ENCODE assay signal across 16 cellular contexts in the genomic region with DNA sequence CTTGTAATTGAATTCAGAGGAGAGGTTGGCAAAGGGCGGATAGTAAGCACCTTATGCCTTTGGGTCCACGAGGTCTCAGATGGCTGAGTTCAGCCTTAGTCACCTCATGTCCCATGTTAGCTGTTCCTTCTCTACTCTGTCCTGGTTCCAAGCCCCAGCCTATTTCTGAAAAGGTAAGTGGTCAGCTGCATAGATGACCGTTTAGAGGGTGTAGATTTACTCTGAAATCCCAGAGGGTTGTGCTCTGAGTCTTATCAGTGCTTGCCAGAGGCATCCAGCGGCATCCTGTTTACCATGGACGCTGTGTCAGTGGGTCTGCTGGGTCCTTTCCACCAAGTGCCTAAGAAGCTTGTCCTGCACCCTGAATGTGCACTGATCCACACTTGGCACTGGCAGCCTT. TPM values are rescaled to one million over a fixed set of nuclear protein-coding genes. Genes with fewer than 3 reads are reported as not detected.
DNase-seq lines count a peak whose midpoint lies in the region; ATAC-seq, FAIRE-seq and TF ChIP-seq lines count a peak whose summit lies in the region.
"Had no signal": no experiment of that assay in that cellular context is flagged by ENCODE, and none has a peak within 500 bp of the region (broad histone marks: within the 10 kb centered on the region; RNA-seq: fewer than 3 reads in every experiment).

No MANE protein-coding gene starts in this region.

- H3K4ac ChIP-seq in H9 (ENCODE audit: low read depth, low read length) (no peak overlapping the region), neuronal stem cell (ENCODE audit: low read length) (no peak overlapping the region)

- TF ChIP-seq RAD21 in HepG2 (CRISPR knock-in tag; IDR thresholded peaks at IDR 0.05) = no peak

- H3K4me3 Mint-ChIP-seq in CD4-positive, alpha-beta memory T cell = peak overlapping the region; percentile 25 to 92 (median 69)
- H3K4me3 Mint-ChIP-seq in H9 (peak overlapping the region; percentile 39 to 85; a peak in 4 of 5 replicates), naive B cell (peak overlapping the region in 7 of 8 donors; percentile 35 to 95 (median 71))
- H3K4me3 Mint-ChIP-seq in activated naive CD8-positive, alpha-beta T cell = peak overlapping the region; percentile 66

- H3K9ac ChIP-seq in H9 (ENCODE audit: extremely low read depth, insufficient read length, low read length) (no peak overlapping the region), HepG2 (ENCODE audit: insufficient read depth, low read depth, low read length) (no peak overlapping the region; the same call in 1 of the 2 replicates), neuronal stem cell (ENCODE audit: low read depth, low read length, poor library complexity) (no peak overlapping the region)

- WGBS in H9 (ENCODE audit: extremely low coverage, insufficient read length, low lambda C conversion rate) = no CpG with 5 or more reads among the region's 5 CpGs
- WGBS in HepG2 (ENCODE audit: low lambda C conversion rate) = 78% methylated on average over 5 of the region's 5 CpGs
- no CpG with 5 or more reads among the region's 5 CpGs for WGBS in neuronal stem cell (ENCODE audit: extremely low coverage in 2 of 2, insufficient read length in 2 of 2, insufficient replicate concordance in 1 of 2), 2 donors

- TF ChIP-seq POLR2A in HepG2 (IDR thresholded peaks at IDR 0.05; ENCODE audit: insufficient read depth in 1 of 2, low read depth in 2 of 2, low read length in 2 of 2) = no peak

- no peaks in the 10 kb centered on the region for H3K79me2 ChIP-seq in H9 (ENCODE audit: insufficient read depth, low read length)
- peaks cover 8% of the 10 kb centered on the region for H3K79me2 ChIP-seq in HepG2 (ENCODE audit: insufficient read depth, low read length)

- TF ChIP-seq CTCF in H9 (conservative IDR thresholded peaks at IDR 0.05) (no peak), HepG2 (CRISPR knock-in tag; IDR thresholded peaks at IDR 0.05) (no peak)

- no peak overlapping the region for H3K4me2 ChIP-seq in H9 (ENCODE audit: insufficient read depth, insufficient read length, low read length)
- H3K4me2 ChIP-seq in HepG2 (ENCODE audit: low read depth, low read length) = no peak overlapping the region
- no peak overlapping the region for H3K4me2 ChIP-seq in neuronal stem cell (ENCODE audit: insufficient read depth, low read length, poor library complexity, severe bottlenecking)

- BruUV-seq in HepG2 (replicated peaks; lab: Mats Ljungman, UMichigan) = no TSS peak

- no peak for FAIRE-seq in HepG2 (lab: Jason Lieb, UNC)

- H4K5ac ChIP-seq in H9 (ENCODE audit: insufficient read length, low read depth, low read length) = no peak overlapping the region

- no peaks in the 10 kb centered on the region for H3K27me3 ChIP-seq in CD4-positive, alpha-beta memory T cell (ENCODE audit: insufficient read depth, low read length)
- H3K27me3 ChIP-seq in H9 (ENCODE audit: insufficient read depth, low read length) = no peaks in the 10 kb centered on the region
- no peaks in the 10 kb centered on the region; a peak in 1 of 5 replicates for H3K27me3 ChIP-seq in HepG2 (ENCODE audit: control insufficient read depth in 1 of 2, insufficient read depth in 2 of 2, low read length in 2 of 2)
- peaks cover 0 to 2% (median 0%) of the 10 kb centered on the region in 3 experiments for H3K27me3 ChIP-seq in neuronal stem cell (ENCODE audit: control insufficient read depth in 3 of 3, insufficient read depth in 3 of 3, low read depth in 1 of 3, low read length in 3 of 3)
- H3K27me3 ChIP-seq: dorsolateral prefrontal cortex, suprapubic skin had no signal

- H3K36me3 Mint-ChIP-seq in CD4-positive, alpha-beta memory T cell = peaks cover 23 to 35% of the 10 kb centered on the region in 2 donors
- H3K36me3 Mint-ChIP-seq in H9 (ENCODE audit: insufficient read depth in 1 of 3, low read depth in 3 of 3) (peaks cover 13 to 26% (median 21%) of the 10 kb centered on the region in 3 experiments; a peak in 6 of 7 replicates), naive B cell (peaks cover 4 to 18% of the 10 kb centered on the region in 2 donors)
- peaks cover 4% of the 10 kb centered on the region for H3K36me3 Mint-ChIP-seq in activated naive CD8-positive, alpha-beta T cell

- in situ Hi-C loops in HepG2 (cut with HindIII; ENCODE audit: extremely low pct_ligation_motif_present, low pct_unique_long_range_greater_than_20kb) = no loop called here

- H3K79me1 ChIP-seq in H9 (ENCODE audit: insufficient read depth, low read depth, low read length, poor library complexity, severe bottlenecking) (no peaks in the 10 kb centered on the region), neuronal stem cell (ENCODE audit: low read depth, low read length) (peaks cover 4% of the 10 kb centered on the region)

- H3K4me3 ChIP-seq in CD4-positive, alpha-beta memory T cell (ENCODE audit: low read length in 2 of 2) = no peak overlapping the region
- H3K4me3 ChIP-seq in HepG2 (replicated peaks in 1 of 3; ENCODE audit: insufficient read depth in 1 of 3, low read depth in 2 of 3, low read length in 3 of 3) (no peak overlapping the region), neuronal stem cell (ENCODE audit: low read length in 2 of 2) (no peak overlapping the region)
- H3K4me3 ChIP-seq: suprapubic skin had no signal

- POLR2A ChIA-PET in CD4-positive, alpha-beta memory T cell (lab: Charles Lee; ENCODE audit: partially characterized antibody) = no interaction called here
- POLR2A ChIA-PET in HepG2 (lab: Yijun Ruan, JAX) = no interaction called here

- peaks cover 3% of the 10 kb centered on the region for H3K23me2 ChIP-seq in H9 (ENCODE audit: insufficient read length, low read depth, low read length, poor library complexity, severe bottlenecking)

- H3T11ph ChIP-seq in H9 (ENCODE audit: low read length) = no peak overlapping the region

- H3K9me3 ChIP-seq in CD4-positive, alpha-beta memory T cell (ENCODE audit: control insufficient read depth in 1 of 2, low read length in 2 of 2) = no peaks in the 10 kb centered on the region
- H3K9me3 ChIP-seq in H9 (ENCODE audit: control insufficient read depth, low read depth, low read length) (no peaks in the 10 kb centered on the region), HepG2 (ENCODE audit: low read length) (no peaks in the 10 kb centered on the region), neuronal stem cell (replicated peaks in 1 of 2; ENCODE audit: control insufficient read depth in 2 of 2, insufficient read depth in 1 of 2, low read depth in 1 of 2, low read length in 2 of 2) (no peaks in the 10 kb centered on the region)
- H3K9me3 ChIP-seq: suprapubic skin had no signal

- H2BK15ac ChIP-seq in H9 (ENCODE audit: low read depth, low read length) (no peak overlapping the region), neuronal stem cell (ENCODE audit: low read length) (no peak overlapping the region)

- no peaks in the 10 kb centered on the region for H3K27me3 Mint-ChIP-seq in CD4-positive, alpha-beta memory T cell
- H3K27me3 Mint-ChIP-seq in H9 (ENCODE audit: low read depth) = peaks cover 2% of the 10 kb centered on the region; the same call in 1 of the 2 replicates
- no peaks in the 10 kb centered on the region for H3K27me3 Mint-ChIP-seq in activated naive CD8-positive, alpha-beta T cell
- H3K27me3 Mint-ChIP-seq in naive B cell = no peaks in the 10 kb centered on the region

- H4K8ac ChIP-seq in H9 (replicated peaks; ENCODE audit: insufficient read length, low read depth, low read length) (no peak overlapping the region), neuronal stem cell (ENCODE audit: low read depth, low read length) (no peak overlapping the region)

- H3K23ac ChIP-seq in H9 (ENCODE audit: insufficient read length, low read depth, low read length) (no peak overlapping the region), neuronal stem cell (ENCODE audit: low read depth, low read length, poor library complexity) (no peak overlapping the region)

- H2AK5ac ChIP-seq in H9 (ENCODE audit: insufficient read length, low read length) (no peak overlapping the region), neuronal stem cell (ENCODE audit: low read depth, low read length) (no peak overlapping the region)

- H3K27ac ChIP-seq in CD4-positive, alpha-beta memory T cell (ENCODE audit: low read depth, low read length) = no peak overlapping the region
- H3K27ac ChIP-seq in H9 (ENCODE audit: insufficient read length, low read depth, low read length) = no peak overlapping the region
- H3K27ac ChIP-seq in HepG2 (ENCODE audit: extremely low read length, insufficient read depth, low read length) = no peak overlapping the region
- no peak overlapping the region for H3K27ac ChIP-seq in neuronal stem cell (replicated peaks; ENCODE audit: low read length)
- H3K27ac ChIP-seq: dorsolateral prefrontal cortex, suprapubic skin had no signal

- H4K91ac ChIP-seq in H9 (ENCODE audit: insufficient read length, low read depth, low read length) (no peak overlapping the region), neuronal stem cell (ENCODE audit: low read depth, low read length, poor library complexity) (no peak overlapping the region)

- CTCF ChIA-PET in CD4-positive, alpha-beta memory T cell (lab: Charles Lee; ENCODE audit: partially characterized antibody) = no interaction called here
- CTCF ChIA-PET in HepG2 (lab: Yijun Ruan, JAX; ENCODE audit: low intra/inter-chr PET ratio, low total read pairs) = no interaction called here

- H3K4me1 Mint-ChIP-seq in CD4-positive, alpha-beta memory T cell = peaks cover 10 to 37% (median 26%) of the 10 kb centered on the region in 4 donors
- H3K4me1 Mint-ChIP-seq in H9 = peaks cover 7 to 12% of the 10 kb centered on the region in 2 experiments
- H3K4me1 Mint-ChIP-seq in activated naive CD8-positive, alpha-beta T cell (ENCODE audit: low read depth) = peaks cover 19% of the 10 kb centered on the region
- peaks cover 14 to 19% (median 14%) of the 10 kb centered on the region in 3 donors for H3K4me1 Mint-ChIP-seq in naive B cell

- H2BK120ac ChIP-seq in H9 (ENCODE audit: low read depth, low read length, poor library complexity, severe bottlenecking) = no peak overlapping the region
- no peak overlapping the region for H2BK120ac ChIP-seq in neuronal stem cell (ENCODE audit: low read depth, low read length)

- no peak overlapping the region for H2AFZ ChIP-seq in H9 (ENCODE audit: low read length)
- H2AFZ ChIP-seq in HepG2 (ENCODE audit: low read length) = no peak overlapping the region
- no peak overlapping the region for H2AFZ ChIP-seq in neuronal stem cell (ENCODE audit: low read length)

- ATAC-seq in naive B cell (ENCODE audit: low read depth in 2 of 2) (no peak), HepG2 (no peak), HG03159 (IDR thresholded peaks at IDR 0.05; ENCODE audit: unreplicated experiment) (no peak)

- H3K18ac ChIP-seq in H9 (ENCODE audit: insufficient read length, low read depth, low read length) = no peak overlapping the region
- H3K18ac ChIP-seq in neuronal stem cell (ENCODE audit: low read length) = no peak overlapping the region

- H2BK5ac ChIP-seq in H9 (ENCODE audit: insufficient read length, low read length) (no peak overlapping the region), neuronal stem cell (ENCODE audit: low read length) (no peak overlapping the region)

- H3K14ac ChIP-seq in H9 (ENCODE audit: insufficient read depth, low read length) = no peak overlapping the region
- H3K14ac ChIP-seq in neuronal stem cell (ENCODE audit: low read length) = no peak overlapping the region

- H4K20me1 ChIP-seq in H9 (ENCODE audit: control insufficient read depth, insufficient read depth, insufficient read length) (no peaks in the 10 kb centered on the region), HepG2 (ENCODE audit: insufficient read depth, low read length) (no peaks in the 10 kb centered on the region)

- peak overlapping the region in 6 of 7 donors; percentile 44 to 88 (median 64) for H3K27ac Mint-ChIP-seq in CD4-positive, alpha-beta memory T cell
- no peak overlapping the region for H3K27ac Mint-ChIP-seq in H9
- H3K27ac Mint-ChIP-seq in activated naive CD8-positive, alpha-beta T cell = peak overlapping the region; percentile 23
- H3K27ac Mint-ChIP-seq in naive B cell = peak overlapping the region in 2 of 6 donors; percentile 67 to 82

- no peak for DNase-seq in CD4-positive, alpha-beta memory T cell
- DNase-seq in H9 = no peak
- DNase-seq in naive B cell = no peak
- no peak for DNase-seq in HepG2 (ENCODE audit: low spot score)
- no peak for DNase-seq in neuronal stem cell (ENCODE audit: low spot score)
- no peak for DNase-seq in MV-4-11 (lab: John Stamatoyannopoulos, UW)
- DNase-seq: dorsolateral prefrontal cortex; HCEC 1CT; NCI-H1105; NK-92 treated with Interleukin-12 subunit alpha and Interleukin-12 subunit beta, amount 100 ng/mL, for 24 hours; Right ventricle myocardium superior; stimulated activated CD4-positive, alpha-beta T cell treated with anti-CD3 and anti-CD28 coated beads, Interleukin-15, amount 100 ng/mL, for 24 hours had no signal

- H2BK12ac ChIP-seq in H9 (ENCODE audit: insufficient read length, low read depth, low read length) (no peak overlapping the region), neuronal stem cell (ENCODE audit: low read length) (no peak overlapping the region)

- TF ChIP-seq EP300 in HepG2 (IDR thresholded peaks at IDR 0.05; ENCODE audit: low read depth in 2 of 2, low read length in 2 of 2) (no peak), HepG2 (CRISPR knock-in tag; IDR thresholded peaks at IDR 0.05; ENCODE audit: borderline replicate concordance) (no peak)

- H3K9me3 Mint-ChIP-seq in CD4-positive, alpha-beta memory T cell = peaks cover 0 to 2% (median 0%) of the 10 kb centered on the region in 8 donors
- H3K9me3 Mint-ChIP-seq in H9 (no peaks in the 10 kb centered on the region), naive B cell (no peaks in the 10 kb centered on the region)
- no peaks in the 10 kb centered on the region for H3K9me3 Mint-ChIP-seq in activated naive CD8-positive, alpha-beta T cell (ENCODE audit: low read depth)

- peaks cover 21% of the 10 kb centered on the region for H3K4me1 ChIP-seq in CD4-positive, alpha-beta memory T cell (ENCODE audit: insufficient read depth, low read length)
- H3K4me1 ChIP-seq in H9 (ENCODE audit: insufficient read depth, low read length) (no peaks in the 10 kb centered on the region), HepG2 (ENCODE audit: insufficient read depth, low read length) (peaks cover 10% of the 10 kb centered on the region; the same call in 1 of the 2 replicates), neuronal stem cell (ENCODE audit: control insufficient read depth in 2 of 2, insufficient read depth in 1 of 2, low read depth in 1 of 2, low read length in 2 of 2) (peaks cover 3 to 4% of the 10 kb centered on the region in 2 donors)

- intact Hi-C loops in CD4-positive, alpha-beta memory T cell (cut with micrococcal nuclease) = no loop called here
- intact Hi-C loops in HepG2 (cut with micrococcal nuclease; ENCODE audit: unreplicated experiment) = loop anchor here (5.0 kb wide), 1 partner anchor 47 kb away; a partner anchor contains a TSS

- peaks cover 24% of the 10 kb centered on the region for H3K36me3 ChIP-seq in CD4-positive, alpha-beta memory T cell (ENCODE audit: insufficient read depth, low read length)
- peaks cover 16 to 26% of the 10 kb centered on the region in 2 experiments for H3K36me3 ChIP-seq in HepG2 (replicated peaks in 1 of 2; ENCODE audit: control insufficient read depth in 1 of 2, insufficient read depth in 2 of 2, low read length in 2 of 2)
- peaks cover 18 to 35% of the 10 kb centered on the region in 2 donors for H3K36me3 ChIP-seq in neuronal stem cell (replicated peaks in 1 of 2; ENCODE audit: control insufficient read depth in 2 of 2, insufficient read depth in 2 of 2, low read length in 2 of 2)

- no peak overlapping the region for H2BK20ac ChIP-seq in H9 (ENCODE audit: low read depth, low read length, poor library complexity, severe bottlenecking)

- H3K56ac ChIP-seq in H9 (ENCODE audit: insufficient read length, low read depth, low read length) = no peak overlapping the region

RNA-seq across cellular contexts. Expression of a gene that starts 1.9 kb away (rescaled TPM):
- total RNA-seq in CD4-positive, alpha-beta memory T cell = 10 to 100 TPM; 13.1 to 15.9 TPM
- polyA plus RNA-seq in CD4-positive, alpha-beta memory T cell = 1 to 10 TPM; 1.0 to 4.4 TPM
- total RNA-seq in H9 (2021) = 16.4 and 17.5 TPM in 2 replicates
- 1 to 10 TPM; 1.5 to 7.1 (median 4.2) TPM for polyA plus RNA-seq in naive B cell (ENCODE audit: low read depth in 6 of 6)
- total RNA-seq in HepG2 (2016; rRNA removed; fragmentation: Illumina TruSeq; extraction: Trizol) = 7.2 and 9.3 TPM in 2 replicates
- total RNA-seq in HepG2 (2016; cell fraction: cytosol; rRNA removed; fragmentation: Illumina TruSeq; extraction: Trizol; ENCODE audit: low read depth) = 1.7 and 2.6 TPM in 2 replicates
- total RNA-seq in HepG2 (2016; cell fraction: insoluble cytoplasmic fraction; rRNA removed; fragmentation: Illumina TruSeq; extraction: Trizol) = 6.1 and 8.3 TPM in 2 replicates
- total RNA-seq in HepG2 (2016; cell fraction: membrane; rRNA removed; fragmentation: Illumina TruSeq; extraction: Trizol) = 2.7 and 3.9 TPM in 2 replicates
- total RNA-seq in HepG2 (2016; cell fraction: nucleus; rRNA removed; fragmentation: Illumina TruSeq; extraction: Trizol) = 8.7 and 10.5 TPM in 2 replicates
- 3.8 and 6.1 TPM in 2 replicates for polyA plus RNA-seq in HepG2 (2011; rRNA removed)
- 1.8 and 2.1 TPM in 2 replicates for polyA plus RNA-seq in HepG2 (2011; cell fraction: cytosol; rRNA removed)
- 6.6 and 11.3 TPM in 2 replicates for polyA plus RNA-seq in HepG2 (2011; cell fraction: nucleus; rRNA removed)
- polyA plus RNA-seq in HepG2 (2012) = 2.4 and 3.0 TPM in 2 replicates
- polyA plus RNA-seq in HepG2 (2016; cell fraction: cytosol; fragmentation: Illumina TruSeq; extraction: Trizol; ENCODE audit: low read depth) = 0.79 and 0.83 TPM in 2 replicates
- polyA plus RNA-seq in HepG2 (2016; cell fraction: insoluble cytoplasmic fraction; fragmentation: Illumina TruSeq; extraction: Trizol; ENCODE audit: low read depth) = 4.6 and 6.1 TPM in 2 replicates
- 0.61 and 1.7 TPM in 2 replicates for polyA plus RNA-seq in HepG2 (2016; cell fraction: membrane; fragmentation: Illumina TruSeq; extraction: Trizol; ENCODE audit: low read depth)
- 11.3 and 22.5 TPM in 2 replicates for polyA plus RNA-seq in HepG2 (2016; cell fraction: nucleus; fragmentation: Illumina TruSeq; extraction: Trizol; ENCODE audit: insufficient read depth, low read depth)
- polyA minus RNA-seq in HepG2 (2011; rRNA and poly(A)+ RNA removed; ENCODE audit: low replicate concordance) = 6.4 and 9.2 TPM in 2 replicates
- polyA minus RNA-seq in HepG2 (2011; cell fraction: cytosol; rRNA and poly(A)+ RNA removed) = 4.0 and 6.1 TPM in 2 replicates
- polyA minus RNA-seq in HepG2 (2011; cell fraction: nucleus; rRNA and poly(A)+ RNA removed) = 15.2 and 17.3 TPM in 2 replicates
- 7.7 TPM for polyA plus RNA-seq in neuronal stem cell (2013, experiment 1 of 2)
- polyA plus RNA-seq in neuronal stem cell (2013, experiment 2 of 2) = 8.7 TPM

RNA-seq across cellular contexts. Expression of a gene that starts 19.0 kb away (rescaled TPM):
- total RNA-seq in CD4-positive, alpha-beta memory T cell = under 1 TPM in 1 of 2 experiments, not detected in 1; 0.44 TPM
- polyA plus RNA-seq in CD4-positive, alpha-beta memory T cell = under 1 TPM; 0.32 to 0.48 TPM
- total RNA-seq in H9 (2021) = 7.7 and 8.1 TPM in 2 replicates
- polyA plus RNA-seq in naive B cell (ENCODE audit: low read depth in 6 of 6) = not detected
- total RNA-seq in HepG2 (2016; rRNA removed; fragmentation: Illumina TruSeq; extraction: Trizol) = 20.6 and 83.3 TPM in 2 replicates
- 22.4 and 22.9 TPM in 2 replicates for total RNA-seq in HepG2 (2016; cell fraction: cytosol; rRNA removed; fragmentation: Illumina TruSeq; extraction: Trizol; ENCODE audit: low read depth)
- total RNA-seq in HepG2 (2016; cell fraction: insoluble cytoplasmic fraction; rRNA removed; fragmentation: Illumina TruSeq; extraction: Trizol) = 17.9 and 83.9 TPM in 2 replicates
- total RNA-seq in HepG2 (2016; cell fraction: membrane; rRNA removed; fragmentation: Illumina TruSeq; extraction: Trizol) = 38.1 and 39.2 TPM in 2 replicates
- 88.9 and 114 TPM in 2 replicates for total RNA-seq in HepG2 (2016; cell fraction: nucleus; rRNA removed; fragmentation: Illumina TruSeq; extraction: Trizol)
- 67.3 and 98.2 TPM in 2 replicates for polyA plus RNA-seq in HepG2 (2011; rRNA removed)
- polyA plus RNA-seq in HepG2 (2011; cell fraction: cytosol; rRNA removed) = 27.2 and 52.1 TPM in 2 replicates
- 1,312 and 1,533 TPM in 2 replicates for polyA plus RNA-seq in HepG2 (2011; cell fraction: nucleus; rRNA removed)
- 45.8 and 48.2 TPM in 2 replicates for polyA plus RNA-seq in HepG2 (2012)
- 27.4 and 28.3 TPM in 2 replicates for polyA plus RNA-seq in HepG2 (2016; cell fraction: cytosol; fragmentation: Illumina TruSeq; extraction: Trizol; ENCODE audit: low read depth)
- polyA plus RNA-seq in HepG2 (2016; cell fraction: insoluble cytoplasmic fraction; fragmentation: Illumina TruSeq; extraction: Trizol; ENCODE audit: low read depth) = 23.8 and 26.1 TPM in 2 replicates
- polyA plus RNA-seq in HepG2 (2016; cell fraction: membrane; fragmentation: Illumina TruSeq; extraction: Trizol; ENCODE audit: low read depth) = 29.3 and 31.7 TPM in 2 replicates
- polyA plus RNA-seq in HepG2 (2016; cell fraction: nucleus; fragmentation: Illumina TruSeq; extraction: Trizol; ENCODE audit: insufficient read depth, low read depth) = 322 and 325 TPM in 2 replicates
- polyA minus RNA-seq in HepG2 (2011; rRNA and poly(A)+ RNA removed; ENCODE audit: low replicate concordance) = 51.6 TPM in 1 of 2 replicates, not detected in the other
- 17.1 and 21.0 TPM in 2 replicates for polyA minus RNA-seq in HepG2 (2011; cell fraction: cytosol; rRNA and poly(A)+ RNA removed)
- polyA minus RNA-seq in HepG2 (2011; cell fraction: nucleus; rRNA and poly(A)+ RNA removed) = 89.4 and 90.8 TPM in 2 replicates
- 0.67 TPM for polyA plus RNA-seq in neuronal stem cell (2013, experiment 1 of 2)
- 0.97 TPM for polyA plus RNA-seq in neuronal stem cell (2013, experiment 2 of 2)
- total RNA-seq: renal cortical epithelial cell, Right ventricle myocardium superior had no signal

RNA-seq across cellular contexts. Expression of a gene that starts 47.8 kb away (rescaled TPM):
- not detected for total RNA-seq in CD4-positive, alpha-beta memory T cell
- not detected for polyA plus RNA-seq in CD4-positive, alpha-beta memory T cell
- total RNA-seq in H9 (2021) (0.18 and 0.28 TPM in 2 replicates), HepG2 (2016; rRNA removed; fragmentation: Illumina TruSeq; extraction: Trizol) (1.4 and 2.2 TPM in 2 replicates)
- polyA plus RNA-seq in naive B cell (ENCODE audit: low read depth in 6 of 6) (not detected), HepG2 (2011; rRNA removed) (0.69 and 0.74 TPM in 2 replicates)
- total RNA-seq in HepG2 (2016; cell fraction: cytosol; rRNA removed; fragmentation: Illumina TruSeq; extraction: Trizol; ENCODE audit: low read depth) = 2.8 and 2.9 TPM in 2 replicates
- total RNA-seq in HepG2 (2016; cell fraction: insoluble cytoplasmic fraction; rRNA removed; fragmentation: Illumina TruSeq; extraction: Trizol) = 1.4 and 2.2 TPM in 2 replicates
- total RNA-seq in HepG2 (2016; cell fraction: membrane; rRNA removed; fragmentation: Illumina TruSeq; extraction: Trizol) = 3.6 and 3.7 TPM in 2 replicates
- 1.6 and 1.8 TPM in 2 replicates for total RNA-seq in HepG2 (2016; cell fraction: nucleus; rRNA removed; fragmentation: Illumina TruSeq; extraction: Trizol)
- 0.37 and 1.2 TPM in 2 replicates for polyA plus RNA-seq in HepG2 (2011; cell fraction: cytosol; rRNA removed)
- 1.6 and 2.1 TPM in 2 replicates for polyA plus RNA-seq in HepG2 (2011; cell fraction: nucleus; rRNA removed)
- 0.61 and 0.90 TPM in 2 replicates for polyA plus RNA-seq in HepG2 (2012)
- 3.5 and 3.8 TPM in 2 replicates for polyA plus RNA-seq in HepG2 (2016; cell fraction: cytosol; fragmentation: Illumina TruSeq; extraction: Trizol; ENCODE audit: low read depth)
- 1.7 and 2.3 TPM in 2 replicates for polyA plus RNA-seq in HepG2 (2016; cell fraction: insoluble cytoplasmic fraction; fragmentation: Illumina TruSeq; extraction: Trizol; ENCODE audit: low read depth)
- polyA plus RNA-seq in HepG2 (2016; cell fraction: membrane; fragmentation: Illumina TruSeq; extraction: Trizol; ENCODE audit: low read depth) = 3.3 and 4.1 TPM in 2 replicates
- 3.3 and 3.4 TPM in 2 replicates for polyA plus RNA-seq in HepG2 (2016; cell fraction: nucleus; fragmentation: Illumina TruSeq; extraction: Trizol; ENCODE audit: insufficient read depth, low read depth)
- 0.62 TPM in 1 of 2 replicates, not detected in the other for polyA minus RNA-seq in HepG2 (2011; rRNA and poly(A)+ RNA removed; ENCODE audit: low replicate concordance)
- 0.40 and 0.62 TPM in 2 replicates for polyA minus RNA-seq in HepG2 (2011; cell fraction: cytosol; rRNA and poly(A)+ RNA removed)
- 0.39 TPM in 1 of 2 replicates, not detected in the other for polyA minus RNA-seq in HepG2 (2011; cell fraction: nucleus; rRNA and poly(A)+ RNA removed)
- polyA plus RNA-seq in neuronal stem cell (2013, experiment 1 of 2) = 0.03 TPM
- 0.03 TPM for polyA plus RNA-seq in neuronal stem cell (2013, experiment 2 of 2)
- total RNA-seq: renal cortical epithelial cell, Right ventricle myocardium superior had no signal

Comparison
In these comparisons a context has a peak if more than half of its experiments do, and no peak if none do; other contexts are left out.
1. H3K27ac Mint-ChIP-seq: peak in CD4-positive, alpha-beta memory T cell (6 of 7) and activated naive CD8-positive, alpha-beta T cell (single experiment); none in H9 (0 of 3).
2. Peak in every context shown above with its lines, with median percentiles within 50 percentile points of each other: H3K4me3 Mint-ChIP-seq.